Comparison of ENCODE assay signal across 31 cellular contexts in the genomic region with DNA sequence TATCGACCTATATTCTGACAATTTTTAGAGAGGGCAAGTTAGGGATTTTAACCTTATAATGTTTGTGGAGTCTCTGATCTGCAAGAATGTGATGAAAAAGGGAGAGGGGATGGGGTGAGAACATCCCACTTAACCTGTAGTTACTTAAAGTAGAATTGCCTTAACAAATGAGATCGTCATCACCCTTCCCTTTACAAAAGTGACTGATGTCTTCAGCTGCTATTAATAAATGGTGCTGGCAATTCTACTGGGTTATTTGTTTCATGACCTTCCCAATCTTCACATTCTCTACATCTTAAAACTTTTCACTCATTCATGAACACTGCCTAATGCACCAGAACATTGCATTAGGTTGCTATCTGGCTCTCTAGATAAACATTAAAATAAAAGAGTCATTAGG.
DNase-seq lines count a peak whose midpoint lies in the region; ATAC-seq and TF ChIP-seq lines count a peak whose summit lies in the region.
"Had no signal": no experiment of that assay in that cellular context is flagged by ENCODE, and none has a peak within 500 bp of the region (broad histone marks: within the 10 kb centered on the region; RNA-seq: fewer than 3 reads in every experiment).

No MANE protein-coding gene starts in this region.

- no TSS peak for BruUV-seq in OCI-LY7 (replicated peaks; lab: Mats Ljungman, UMichigan)

- no peaks in the 10 kb centered on the region for H3K9me2 ChIP-seq in OCI-LY7 (ENCODE audit: insufficient read depth, low read length)

- H3K79me2 ChIP-seq in OCI-LY7 (ENCODE audit: insufficient read depth, low read depth, low read length) = no peaks in the 10 kb centered on the region

- WGBS in right cardiac atrium = 57% methylated on average over 2 of the region's 2 CpGs

- H3K4me3 ChIP-seq in left ventricle myocardium inferior = no peak overlapping the region
- H3K4me3 ChIP-seq in right cardiac atrium (ENCODE audit: low read length) = no peak overlapping the region
- H3K4me3 ChIP-seq in OCI-LY7 (ENCODE audit: low read depth, low read length, poor library complexity, severe bottlenecking) = no peak overlapping the region
- H3K4me3 ChIP-seq: A549; BLaER1; BLaER1 treated with 17β-estradiol and CSF1 and Interleukin-3, amounts not matched to agents 10 nM and 100 nM had no signal

- no peaks in the 10 kb centered on the region for H3K4me1 ChIP-seq in left ventricle myocardium inferior
- no peaks in the 10 kb centered on the region for H3K4me1 ChIP-seq in right cardiac atrium (ENCODE audit: control insufficient read depth, insufficient read depth, low read length)
- no peaks in the 10 kb centered on the region for H3K4me1 ChIP-seq in OCI-LY7 (ENCODE audit: insufficient read depth, low read length, poor library complexity, severe bottlenecking)
- H3K4me1 ChIP-seq: A549; BE2C; BLaER1; BLaER1 treated with 17β-estradiol and CSF1 and Interleukin-3, amounts not matched to agents 10 nM and 100 nM; Caco-2 had no signal

- peak overlapping the region; percentile 23 for H2AFZ ChIP-seq in OCI-LY7 (ENCODE audit: low read length)

- no peak overlapping the region for H3K4me2 ChIP-seq in OCI-LY7 (ENCODE audit: low read length)
- H3K4me2 ChIP-seq: A549; BLaER1; BLaER1 treated with 17β-estradiol and CSF1 and Interleukin-3, amounts not matched to agents 10 nM and 100 nM had no signal

- DNase-seq in Right ventricle myocardium superior (no peak), left ventricle myocardium inferior (no peak), left ventricle myocardium superior (no peak), right cardiac atrium (no peak), OCI-LY7 (ENCODE audit: low spot score) (no peak), OCI-M1 (lab: John Stamatoyannopoulos, UW) (no peak)
- DNase-seq: 8988T; ACHN; AML-193; BE2C; C1 segment of cervical spinal cord; Caco-2; Calu3; CD4-positive, alpha-beta memory T cell; CD4-positive, alpha-beta T cell; CD4-positive, CD25-positive, alpha-beta regulatory T cell; CD8-positive, alpha-beta memory T cell; CD8-positive, alpha-beta T cell; COR-L47; DMS 273 treated with DMSO at 0.1 percent for 48 hours; DMS153; DMS53; DMS79; DMS79 treated with DMSO at 0.1 percent for 48 hours; DND-41; EL had no signal

- no peaks in the 10 kb centered on the region for H3K27me3 ChIP-seq in left ventricle myocardium inferior (ENCODE audit: low read depth)
- H3K27me3 ChIP-seq in right cardiac atrium (ENCODE audit: control insufficient read depth, insufficient read depth) = no peaks in the 10 kb centered on the region
- H3K27me3 ChIP-seq: BE2C; BLaER1; BLaER1 treated with 17β-estradiol and CSF1 and Interleukin-3, amounts not matched to agents 10 nM and 100 nM had no signal

- H3K27ac ChIP-seq in left ventricle myocardium inferior (replicated peaks) = no peak overlapping the region
- no peak overlapping the region for H3K27ac ChIP-seq in right cardiac atrium (ENCODE audit: low read length)
- H3K27ac ChIP-seq in OCI-LY7 (ENCODE audit: low read depth, low read length, poor library complexity, severe bottlenecking) = no peak overlapping the region
- H3K27ac ChIP-seq: 22Rv1; A549; BLaER1; BLaER1 treated with 17β-estradiol and CSF1 and Interleukin-3, amounts not matched to agents 10 nM and 100 nM; C4-2B had no signal

- TF ChIP-seq CTCF in left ventricle myocardium inferior (IDR thresholded peaks at IDR 0.05; ENCODE audit: borderline replicate concordance) (no peak), OCI-LY7 (conservative IDR thresholded peaks at IDR 0.05; ENCODE audit: low read length) (no peak)

- H3K36me3 ChIP-seq in left ventricle myocardium inferior = no peaks in the 10 kb centered on the region
- no peaks in the 10 kb centered on the region for H3K36me3 ChIP-seq in OCI-LY7 (ENCODE audit: insufficient read depth, low read length)
- H3K36me3 ChIP-seq: BE2C; BLaER1; BLaER1 treated with 17β-estradiol and CSF1 and Interleukin-3, amounts not matched to agents 10 nM and 100 nM had no signal

- CTCF ChIA-PET in OCI-LY7 (lab: Charles Lee; ENCODE audit: unreplicated experiment) = no interaction called here

- H3K9me3 ChIP-seq in left ventricle myocardium inferior (replicated peaks) (no peaks in the 10 kb centered on the region), right cardiac atrium (ENCODE audit: control insufficient read depth, low read length) (no peaks in the 10 kb centered on the region), OCI-LY7 (ENCODE audit: low read length) (0 out of 2 replicates have a peak, but pooled peaks cover 4% of the 10 kb centered on the region)
- H3K9me3 ChIP-seq: A549; BE2C; BLaER1; BLaER1 treated with 17β-estradiol and CSF1 and Interleukin-3, amounts not matched to agents 10 nM and 100 nM; Caco-2 had no signal

- no peaks in the 10 kb centered on the region for H4K20me1 ChIP-seq in OCI-LY7 (ENCODE audit: insufficient read depth, low read length)
- H4K20me1 ChIP-seq: BLaER1; BLaER1 treated with 17β-estradiol and CSF1 and Interleukin-3, amounts not matched to agents 10 nM and 100 nM had no signal

- ATAC-seq in Right ventricle myocardium superior (ENCODE audit: poor library complexity) (peak; percentile 41), left ventricle myocardium superior (peak; percentile 39), right cardiac atrium (no peak)
- ATAC-seq: A549; CD8-positive, alpha-beta T cell had no signal

- intact Hi-C loops in Right ventricle myocardium superior (cut with DNase I) (no loop called here), left ventricle myocardium inferior (cut with micrococcal nuclease) (no loop called here), left ventricle myocardium superior (cut with micrococcal nuclease) (no loop called here), right cardiac atrium (cut with DNase I) (no loop called here), OCI-LY7 (cut with micrococcal nuclease; ENCODE audit: unreplicated experiment) (no loop called here)

- POLR2A ChIA-PET in OCI-LY7 (lab: Charles Lee) = no interaction called here

Comparison
In these comparisons a context has a peak if more than half of its experiments do, and no peak if none do; other contexts are left out.
1. ATAC-seq: peak in Right ventricle myocardium superior (single experiment) and left ventricle myocardium superior (single experiment); none in right cardiac atrium (0 of 2).